21 cellular contexts compared by ENCODE assay signal in genomic region chr13:88544836-88545235, GRCh38.
A peak's percentile ranks its signal among the peaks of the same experiment; 100 is the strongest.
DNase-seq lines count a peak whose midpoint lies in the region; FAIRE-seq and TF ChIP-seq lines count a peak whose summit lies in the region.
"Had no signal": no experiment of that assay in that cellular context is flagged by ENCODE, and none has a peak within 500 bp of the region (broad histone marks: within the 10 kb centered on the region; RNA-seq: fewer than 3 reads in every experiment).

No MANE protein-coding gene starts in this region.

- H3K4me1 ChIP-seq in small intestine (ENCODE audit: control insufficient read depth in 2 of 2, insufficient read depth in 1 of 2, low read depth in 1 of 2, low read length in 1 of 2) = no peaks in the 10 kb centered on the region
- H3K4me1 ChIP-seq: BE2C had no signal

- in situ Hi-C loops in GM13977 (cut with MboI; ENCODE audit: low pct_unique_long_range_greater_than_20kb, low sequenced_read_pairs, unreplicated experiment) = no loop called here

- H3K4me3 Mint-ChIP-seq in activated T-cell treated with anti-CD3 and anti-CD28 coated beads, Interleukin-2, amount 50 U/mL, for 24 hours = no peak overlapping the region
- H3K4me3 Mint-ChIP-seq: CD14-positive monocyte; CD8-positive, alpha-beta memory T cell had no signal

- no peaks in the 10 kb centered on the region for H3K9me3 Mint-ChIP-seq in activated T-cell treated with anti-CD3 and anti-CD28 coated beads, Interleukin-2, amount 50 U/mL, for 24 hours

- H3K27me3 Mint-ChIP-seq in activated T-cell treated with anti-CD3 and anti-CD28 coated beads, Interleukin-2, amount 50 U/mL, for 24 hours = no peaks in the 10 kb centered on the region
- H3K27me3 Mint-ChIP-seq: CD8-positive, alpha-beta memory T cell had no signal

- DNase-seq in HT1080 (ENCODE audit: low read depth) (peak; percentile 27), NCI-H69 (lab: John Stamatoyannopoulos, UW) (peak; percentile 74), epithelial cell of esophagus (ENCODE audit: low read depth) (peak; percentile 81), small intestine (peak; percentile 1), AML-193 (lab: John Stamatoyannopoulos, UW) (no peak), GM13977 (ENCODE audit: low spot score) (no peak)
- no peak for DNase-seq in activated T-cell treated with anti-CD3 and anti-CD28 coated beads, Interleukin-2, amount 50 U/mL, for 24 hours
- DNase-seq: BE2C; CD8-positive, alpha-beta memory T cell; DMS 273 treated with DMSO at 0.1 percent for 48 hours; DND-41; MM.1S; NCI-H1694; NCI-H2029 treated with DMSO at 0.1 percent for 48 hours; NCI-H526 treated with DMSO at 0.1 percent for 48 hours; SHP77 treated with DMSO at 0.1 percent for 48 hours had no signal

- FAIRE-seq in small intestine (lab: Jason Lieb, UNC) = no peak
- FAIRE-seq: GM18507, H1, HepG2 had no signal

- H3K27ac Mint-ChIP-seq in activated T-cell treated with anti-CD3 and anti-CD28 coated beads, Interleukin-2, amount 50 U/mL, for 24 hours = no peak overlapping the region
- H3K27ac Mint-ChIP-seq: CD14-positive monocyte; CD8-positive, alpha-beta memory T cell had no signal

- H3K4me1 Mint-ChIP-seq in activated T-cell treated with anti-CD3 and anti-CD28 coated beads, Interleukin-2, amount 50 U/mL, for 24 hours (ENCODE audit: low read depth) = no peaks in the 10 kb centered on the region
- H3K4me1 Mint-ChIP-seq: CD14-positive monocyte; CD8-positive, alpha-beta memory T cell had no signal

- no peaks in the 10 kb centered on the region for H3K9me3 ChIP-seq in small intestine (ENCODE audit: control insufficient read depth, low read depth)
- H3K9me3 ChIP-seq: BE2C had no signal

- H3K27me3 ChIP-seq in small intestine (ENCODE audit: control insufficient read depth in 2 of 2, insufficient read depth in 2 of 2, low read length in 2 of 2) = no peaks in the 10 kb centered on the region
- H3K27me3 ChIP-seq: BE2C had no signal

- 48 to 88% (median 78%) methylated on average over 1 of the region's 1 CpG for WGBS in small intestine, 3 donors

- no peaks in the 10 kb centered on the region for H3K36me3 ChIP-seq in small intestine (ENCODE audit: control insufficient read depth in 2 of 2, insufficient read depth in 2 of 2, low read length in 2 of 2)
- H3K36me3 ChIP-seq: BE2C had no signal

- no peak for TF ChIP-seq CTCF in epithelial cell of esophagus (IDR thresholded peaks at IDR 0.05; ENCODE audit: insufficient read depth, low read depth, low read length, missing control alignments)
- no peak for TF ChIP-seq CTCF in GM13977 (IDR thresholded peaks at IDR 0.05; ENCODE audit: extremely low read depth, insufficient read depth, missing control alignments)

- H3K4me3 ChIP-seq in epithelial cell of esophagus (ENCODE audit: low read length) (no peak overlapping the region), small intestine (ENCODE audit: low read depth in 1 of 2, low read length in 2 of 2) (no peak overlapping the region)

- H3K27ac ChIP-seq in small intestine (ENCODE audit: low read depth in 1 of 2, low read length in 1 of 2) = no peak overlapping the region
- H3K27ac ChIP-seq: HL-60 had no signal

- no peaks in the 10 kb centered on the region for H3K36me3 Mint-ChIP-seq in activated T-cell treated with anti-CD3 and anti-CD28 coated beads, Interleukin-2, amount 50 U/mL, for 24 hours (ENCODE audit: low read depth)
- H3K36me3 Mint-ChIP-seq: CD14-positive monocyte; CD8-positive, alpha-beta memory T cell had no signal

Comparison
In these comparisons a context has a peak if more than half of its experiments do, and no peak if none do; other contexts are left out.
1. DNase-seq: peak in HT1080 (single experiment), NCI-H69 (single experiment), epithelial cell of esophagus (single experiment) and small intestine (single experiment); none in AML-193 (0 of 2), GM13977 (single experiment) and activated T-cell treated with anti-CD3 and anti-CD28 coated beads, Interleukin-2, amount 50 U/mL, for 24 hours (single experiment).